Comparison of ENCODE assay signal across 8 cellular contexts in genomic region chr4:123505077-123505456, GRCh38.
A peak's percentile ranks its signal among the peaks of the same experiment; 100 is the strongest.
DNase-seq lines count a peak whose midpoint lies in the region; ATAC-seq and TF ChIP-seq lines count a peak whose summit lies in the region.

No MANE protein-coding gene starts in this region.

- H3K9me3 ChIP-seq in mucosa of descending colon: no peaks in the 10 kb centered on the region

- TF ChIP-seq CTCF in choroid plexus epithelial cell (conservative IDR thresholded peaks at IDR 0.05; ENCODE audit: low read depth, low read length) (no peak), mucosa of descending colon (IDR thresholded peaks at IDR 0.05) (no peak)

- no peaks in the 10 kb centered on the region for H3K4me1 ChIP-seq in mucosa of descending colon (ENCODE audit: low read depth)

- H3K4me3 ChIP-seq in choroid plexus epithelial cell (ENCODE audit: low read depth, low read length) (peak overlapping the region; percentile 66), mucosa of descending colon (no peak overlapping the region)

- ATAC-seq in mucosa of descending colon (peak; percentile 37), GM19455 (IDR thresholded peaks at IDR 0.05; ENCODE audit: unreplicated experiment) (no peak), HG03139 (IDR thresholded peaks at IDR 0.05; ENCODE audit: unreplicated experiment) (no peak)

- DNase-seq in ELR (ENCODE audit: low read depth) (peak; percentile 28), HT-29 (ENCODE audit: low spot score) (peak; percentile 72), choroid plexus epithelial cell (ENCODE audit: low read depth) (peak; percentile 66), mucosa of descending colon (no peak), G401 (ENCODE audit: low spot score) (no peak), midbrain (lab: John Stamatoyannopoulos, UW) (no peak)

- no peaks in the 10 kb centered on the region for H3K36me3 ChIP-seq in mucosa of descending colon (ENCODE audit: low read depth)

- intact Hi-C loops in mucosa of descending colon (cut with DNase I, micrococcal nuclease): loop anchor here in 1 of 2 donors (10.0 kb wide), 1 partner anchor 90 kb away; no protein-coding TSS in a partner anchor

- in situ Hi-C loops in G401 (cut with HindIII; ENCODE audit: low sequenced_read_pairs): no loop called here

Comparison
In these comparisons a context has a peak if more than half of its experiments do, and no peak if none do; other contexts are left out.
1. DNase-seq: peak in ELR (single experiment), HT-29 (single experiment) and choroid plexus epithelial cell (single experiment); none in mucosa of descending colon (0 of 3), G401 (single experiment) and midbrain (single experiment).